In genomic region chr6:95685817-95686216, GRCh38 we compare ENCODE assay signal across 14 cellular contexts.
DNase-seq lines count a peak whose midpoint lies in the region; ATAC-seq and TF ChIP-seq lines count a peak whose summit lies in the region.
"Had no signal": no experiment of that assay in that cellular context is flagged by ENCODE, and none has a peak within 500 bp of the region (broad histone marks: within the 10 kb centered on the region; RNA-seq: fewer than 3 reads in every experiment).

No MANE protein-coding gene starts in this region.

- H3K9ac ChIP-seq in HUES48 (ENCODE audit: low read depth, low read length) (no peak overlapping the region), mesendoderm (ENCODE audit: low read length) (no peak overlapping the region)

- no peaks in the 10 kb centered on the region for H3K27me3 Mint-ChIP-seq in GM23338 (ENCODE audit: insufficient read depth, low read depth, poor library complexity)
- H3K27me3 Mint-ChIP-seq in WTC11 (ENCODE audit: low read depth), result no peaks in the 10 kb centered on the region

- H3F3A ChIP-seq in GM23338 (replicated peaks; ENCODE audit: low read depth), result no peaks in the 10 kb centered on the region

- peaks cover 37% of the 10 kb centered on the region for H3K4me1 Mint-ChIP-seq in GM23338
- peaks cover 37% of the 10 kb centered on the region for H3K4me1 Mint-ChIP-seq in WTC11

- H3K36me3 Mint-ChIP-seq in GM23338 (ENCODE audit: low read depth) (no peaks in the 10 kb centered on the region), WTC11 (no peaks in the 10 kb centered on the region)

- no peak overlapping the region for H3K18ac ChIP-seq in mesendoderm (ENCODE audit: low read length)

- ATAC-seq in GM23338 (peak; percentile 88), WTC11 (peak; percentile 91), GM21447 (IDR thresholded peaks at IDR 0.05; ENCODE audit: unreplicated experiment) (no peak), body of pancreas (no peak), HG03175 (IDR thresholded peaks at IDR 0.05; ENCODE audit: unreplicated experiment) (no peak)

- DNase-seq in GM23338 (ENCODE audit: low spot score) (peak; percentile 66), WTC11 (ENCODE audit: low spot score) (no peak), mesendoderm (peak; percentile 22), ovary (no peak), body of pancreas (no peak)
- DNase-seq: COR-L47, EL, NCI-H1105, NCI-H2029, NCI-H510A treated with DMSO at 0.1 percent for 48 hours, SHP77 had no signal

- H4K5ac ChIP-seq in mesendoderm (ENCODE audit: low read length), result no peak overlapping the region

- no CpG with 5 or more reads among the region's 3 CpGs for WGBS in mesendoderm (ENCODE audit: extremely low coverage, insufficient coverage, low lambda C conversion rate)
- WGBS in ovary, 3 donors, result 82 to 90% (median 88%) methylated on average over 3 of the region's 3 CpGs
- WGBS in body of pancreas, 2 donors, result 65 to 68% methylated on average over 3 of the region's 3 CpGs

- no peak overlapping the region for H2AFZ ChIP-seq in GM23338

- no peaks in the 10 kb centered on the region for H3K9me3 ChIP-seq in HUES48 (ENCODE audit: control insufficient read depth, insufficient read depth, low read length)
- H3K9me3 ChIP-seq in ovary, result no peaks in the 10 kb centered on the region
- no peaks in the 10 kb centered on the region for H3K9me3 ChIP-seq in body of pancreas

- no peak overlapping the region for H4K8ac ChIP-seq in mesendoderm (ENCODE audit: low read depth, low read length)

- H3K56ac ChIP-seq in mesendoderm (ENCODE audit: low read length), result no peak overlapping the region

- H3K4me2 ChIP-seq in GM23338 (0 out of 2 replicates have a peak overlapping the region, but pooled peaks have one; percentile 1), mesendoderm (ENCODE audit: low read length) (no peak overlapping the region)

- H3K4me1 ChIP-seq in GM23338 (ENCODE audit: insufficient read depth) (peaks cover 17% of the 10 kb centered on the region), HUES48 (ENCODE audit: control insufficient read depth, insufficient read depth, low read length) (peaks cover 17% of the 10 kb centered on the region), mesendoderm (ENCODE audit: control insufficient read depth, low read depth, low read length) (no peaks in the 10 kb centered on the region), ovary (ENCODE audit: insufficient read depth) (peaks cover 4% of the 10 kb centered on the region), body of pancreas (peaks cover 32% of the 10 kb centered on the region)

- no peak overlapping the region for H3K4ac ChIP-seq in mesendoderm (ENCODE audit: low read depth, low read length)

- TF ChIP-seq EP300 in ovary (IDR thresholded peaks at IDR 0.05), result no peak

- H3K9me2 ChIP-seq in GM23338 (ENCODE audit: insufficient read depth), result no peaks in the 10 kb centered on the region

- intact Hi-C loops in ovary (cut with DNase I) (no loop called here), body of pancreas (cut with DNase I) (no loop called here)

- H3K79me2 ChIP-seq in GM23338 (replicated peaks; ENCODE audit: insufficient read depth) (no peaks in the 10 kb centered on the region), mesendoderm (ENCODE audit: control insufficient read depth, insufficient read depth, low read length) (no peaks in the 10 kb centered on the region)

- TF ChIP-seq CTCF in GM23338 (conservative IDR thresholded peaks at IDR 0.05; ENCODE audit: low read depth in 2 of 2), result no peak
- TF ChIP-seq CTCF in WTC11 (IDR thresholded peaks at IDR 0.05), result no peak
- no peak for TF ChIP-seq CTCF in ovary (IDR thresholded peaks at IDR 0.05)
- no peak for TF ChIP-seq CTCF in body of pancreas (IDR thresholded peaks at IDR 0.05)

- H2AK5ac ChIP-seq in mesendoderm (ENCODE audit: low read length), result no peak overlapping the region

- no peak overlapping the region for H2BK5ac ChIP-seq in mesendoderm (ENCODE audit: low read length)

- H3K27ac Mint-ChIP-seq in GM23338 (peak overlapping the region; percentile 55), WTC11 (no peak overlapping the region; the same call in 1 of the 2 replicates)

- H3K9me3 Mint-ChIP-seq in GM23338 (no peaks in the 10 kb centered on the region), WTC11 (no peaks in the 10 kb centered on the region)

- CTCF ChIA-PET in WTC11 (lab: Charles Lee), result interaction anchor here (0.9 kb wide), 1 partner anchor 9 kb away, joined by 3 read pairs; no protein-coding TSS in a partner anchor

- POLR2A ChIA-PET in WTC11 (lab: Charles Lee), result no interaction called here

- TF ChIP-seq POLR2A in ovary (IDR thresholded peaks at IDR 0.05) (no peak), body of pancreas (IDR thresholded peaks at IDR 0.05) (no peak)

- H3K79me1 ChIP-seq in mesendoderm (ENCODE audit: low read length), result no peaks in the 10 kb centered on the region

- no peak overlapping the region for H3K4me3 Mint-ChIP-seq in GM23338
- H3K4me3 Mint-ChIP-seq in WTC11, result no peak overlapping the region

- H3K4me3 ChIP-seq in GM23338 (no peak overlapping the region), HUES48 (ENCODE audit: low read depth, low read length) (no peak overlapping the region), mesendoderm (ENCODE audit: low read length) (no peak overlapping the region), ovary (no peak overlapping the region), body of pancreas (no peak overlapping the region)

- H2BK120ac ChIP-seq in mesendoderm (ENCODE audit: low read depth, low read length), result no peak overlapping the region

- H3K27ac ChIP-seq in GM23338 (ENCODE audit: low read depth) (0 out of 2 replicates have a peak overlapping the region, but pooled peaks have one; percentile 5), HUES48 (ENCODE audit: low read depth, low read length) (peak overlapping the region; percentile 10), mesendoderm (ENCODE audit: low read depth, low read length) (no peak overlapping the region), ovary (no peak overlapping the region), body of pancreas (no peak overlapping the region)

- H2BK15ac ChIP-seq in mesendoderm (replicated peaks; ENCODE audit: low read depth), result no peak overlapping the region

- H4K20me1 ChIP-seq in GM23338 (replicated peaks; ENCODE audit: insufficient read depth), result no peaks in the 10 kb centered on the region

- H3K23ac ChIP-seq in mesendoderm (ENCODE audit: low read length), result no peak overlapping the region

- H3K27me3 ChIP-seq in GM23338 (ENCODE audit: insufficient read depth) (no peaks in the 10 kb centered on the region), HUES48 (ENCODE audit: control insufficient read depth, insufficient read depth, low read length) (no peaks in the 10 kb centered on the region), mesendoderm (ENCODE audit: insufficient read depth, low read length, poor library complexity) (no peaks in the 10 kb centered on the region), ovary (no peaks in the 10 kb centered on the region), body of pancreas (no peaks in the 10 kb centered on the region)

- H3K36me3 ChIP-seq in GM23338 (ENCODE audit: insufficient read depth), result no peaks in the 10 kb centered on the region
- H3K36me3 ChIP-seq in HUES48 (ENCODE audit: control insufficient read depth, insufficient read depth, low read length), result no peaks in the 10 kb centered on the region
- H3K36me3 ChIP-seq in mesendoderm (ENCODE audit: control insufficient read depth, insufficient read depth, low read length), result no peaks in the 10 kb centered on the region
- no peaks in the 10 kb centered on the region for H3K36me3 ChIP-seq in ovary
- no peaks in the 10 kb centered on the region for H3K36me3 ChIP-seq in body of pancreas (replicated peaks in 1 of 2; ENCODE audit: insufficient read depth in 1 of 2, low read depth in 2 of 2)

TF ChIP-seq in WTC11, 78 proteins besides CTCF, POLR2A, EP300 and RAD21:
- TF ChIP-seq USF1 (CRISPR knock-in tag; IDR thresholded peaks at IDR 0.05) (peak; percentile 68; the same call in 1 of the 2 replicates), MAX (CRISPR knock-in tag; IDR thresholded peaks at IDR 0.05) (0 out of 2 replicates have a peak, but pooled peaks have one; percentile 38), USF2 (CRISPR knock-in tag; IDR thresholded peaks at IDR 0.05) (peak; percentile 75), TEAD1 (CRISPR knock-in tag; IDR thresholded peaks at IDR 0.05) (peak; percentile 34; the same call in 1 of the 2 replicates), TP53 (CRISPR knock-in tag; IDR thresholded peaks at IDR 0.05) (no peak)

Comparison
In these comparisons a context has a peak if more than half of its experiments do, and no peak if none do; other contexts are left out.
1. ATAC-seq: peak in GM23338 (single experiment) and WTC11 (single experiment); none in GM21447 (single experiment), body of pancreas (single experiment) and HG03175 (single experiment).
2. DNase-seq: peak in GM23338 (single experiment) and mesendoderm (single experiment); none in WTC11 (single experiment), ovary (0 of 5) and body of pancreas (0 of 4).
3. H3K27ac ChIP-seq: peak in GM23338 (single experiment) and HUES48 (single experiment); none in mesendoderm (single experiment), ovary (0 of 2) and body of pancreas (0 of 4).